In the genomic region with DNA sequence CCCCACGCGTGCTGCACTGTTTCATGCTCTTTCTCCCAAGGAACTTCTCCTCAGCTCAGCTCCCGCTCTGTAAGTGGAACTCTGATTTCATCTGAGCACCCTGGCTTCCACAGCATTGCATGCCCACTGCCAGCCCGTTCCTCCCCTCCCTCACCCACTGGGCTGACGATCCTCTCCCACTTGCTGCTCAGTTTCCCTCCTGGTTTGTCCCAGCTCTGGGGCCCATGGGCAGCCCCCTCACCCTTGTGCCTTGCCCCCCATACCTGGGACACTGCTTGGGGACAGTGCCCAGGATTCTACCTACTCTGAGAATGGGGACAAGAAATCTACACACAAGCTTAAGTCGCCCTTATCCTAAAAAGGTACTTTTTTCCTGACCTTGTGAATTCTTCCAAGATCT, we compare ENCODE assay signal across 28 cellular contexts.
"Had no signal": no experiment of that assay in that cellular context is flagged by ENCODE, and none has a peak within 500 bp of the region (broad histone marks: within the 10 kb centered on the region; RNA-seq: fewer than 3 reads in every experiment).

No MANE protein-coding gene starts in this region.

- H3K4me1 Mint-ChIP-seq: nephron; stimulated activated memory B cell treated with anti-CD40 and anti-IgM and Interleukin-4, amounts not matched to agents 10 μg/mL and 1 μg/mL and 100 μg/mL, for 72 hours had no signal

- H3K4me1 ChIP-seq: psoas muscle, right lobe of liver, sigmoid colon, suprapubic skin, testis, tibial artery, transverse colon, upper lobe of right lung, uterus had no signal

- H3K9me3 Mint-ChIP-seq: naive thymus-derived CD4-positive, alpha-beta T cell; natural killer cell; nephron; neural crest cell; stimulated activated memory B cell treated with anti-CD40 and anti-IgM and Interleukin-4, amounts not matched to agents 10 μg/mL and 1 μg/mL and 100 μg/mL, for 72 hours; stimulated activated naive CD8-positive, alpha-beta T cell treated with anti-CD3 and anti-CD28 coated beads, Interleukin-15, Interleukin-2, amounts not matched to agents 100 ng/mL and 50 ng/mL, for 24 hours; type B pancreatic cell had no signal

- H3K27me3 ChIP-seq: neutrophil, right lobe of liver, sigmoid colon, spleen, suprapubic skin, testis, tibial artery, transverse colon, upper lobe of right lung, uterus had no signal

- H3K9me3 ChIP-seq: neutrophil, ovary, psoas muscle, right lobe of liver, sigmoid colon, spleen, suprapubic skin, testis, tibial artery, transverse colon, upper lobe of right lung, uterus had no signal

- H3K4me3 Mint-ChIP-seq: naive thymus-derived CD4-positive, alpha-beta T cell; natural killer cell; nephron; neural crest cell; stimulated activated memory B cell treated with anti-CD40 and anti-IgM and Interleukin-4, amounts not matched to agents 10 μg/mL and 1 μg/mL and 100 μg/mL, for 72 hours; stimulated activated naive CD8-positive, alpha-beta T cell treated with anti-CD3 and anti-CD28 coated beads, Interleukin-15, Interleukin-2, amounts not matched to agents 100 ng/mL and 50 ng/mL, for 24 hours; type B pancreatic cell had no signal

- H3K27ac Mint-ChIP-seq: naive thymus-derived CD4-positive, alpha-beta T cell; natural killer cell; stimulated activated memory B cell treated with anti-CD40 and anti-IgM and Interleukin-4, amounts not matched to agents 10 μg/mL and 1 μg/mL and 100 μg/mL, for 72 hours; stimulated activated naive CD8-positive, alpha-beta T cell treated with anti-CD3 and anti-CD28 coated beads, Interleukin-15, Interleukin-2, amounts not matched to agents 100 ng/mL and 50 ng/mL, for 24 hours; type B pancreatic cell had no signal

- H3K4me3 ChIP-seq: ovary, psoas muscle, right lobe of liver, sigmoid colon, smooth muscle cell, spleen, suprapubic skin, testis, tibial artery, transverse colon, upper lobe of right lung, uterus had no signal

- ATAC-seq: naive thymus-derived CD4-positive, alpha-beta T cell; psoas muscle; right cardiac atrium; stimulated activated memory B cell treated with anti-CD40 and anti-IgM and Interleukin-4, amounts not matched to agents 10 μg/mL and 1 μg/mL and 100 μg/mL, for 72 hours had no signal

- H2AFZ ChIP-seq: parathyroid adenoma had no signal

- H3K9ac ChIP-seq: parathyroid adenoma had no signal

- H3K36me3 ChIP-seq: neutrophil, ovary, right lobe of liver, sigmoid colon, spleen, suprapubic skin, tibial artery, transverse colon, upper lobe of right lung, uterus had no signal

- H3K27ac ChIP-seq: neutrophil, ovary, parathyroid adenoma, psoas muscle, right lobe of liver, sigmoid colon, spleen, suprapubic skin, testis, tibial artery, transverse colon, upper lobe of right lung, uterus had no signal

- DNase-seq: naive thymus-derived CD4-positive, alpha-beta T cell; natural killer cell; ovary; psoas muscle; right cardiac atrium; right lobe of liver; sigmoid colon; spleen; stimulated activated CD4-positive, alpha-beta T cell treated with anti-CD3 and anti-CD28 coated beads, Interleukin-12 subunit alpha, Interleukin-12 subunit beta, amount 100 ng/mL, for 4 hours; stimulated activated CD4-positive, alpha-beta T cell treated with anti-CD3 and anti-CD28 coated beads, Interleukin-1b, Interleukin-23, amount 100 ng/mL, for 48 hours; stimulated activated CD4-positive, alpha-beta T cell treated with anti-CD3 and anti-CD28 coated beads, Interleukin-4, amount 100 ng/mL, for 1 hour; stimulated activated CD4-positive, alpha-beta T cell treated with anti-CD3 and anti-CD28 coated beads, Interleukin-4, amount 100 ng/mL, for 4 hours; stimulated activated CD8-positive, alpha-beta memory T cell treated with anti-CD3 and anti-CD28 coated beads, Interleukin-4, amount 100 ng/mL, for 48 hours; stimulated activated naive CD4-positive, alpha-beta T cell; testis; tibial artery; transverse colon; upper lobe of right lung; uterus had no signal

- H3K36me3 Mint-ChIP-seq: naive thymus-derived CD4-positive, alpha-beta T cell; natural killer cell; stimulated activated memory B cell treated with anti-CD40 and anti-IgM and Interleukin-4, amounts not matched to agents 10 μg/mL and 1 μg/mL and 100 μg/mL, for 72 hours; type B pancreatic cell had no signal

- H3K4me2 ChIP-seq: smooth muscle cell had no signal

- H3K79me2 ChIP-seq: parathyroid adenoma had no signal

- H3K27me3 Mint-ChIP-seq: stimulated activated naive CD8-positive, alpha-beta T cell treated with anti-CD3 and anti-CD28 coated beads, Interleukin-15, Interleukin-2, amounts not matched to agents 100 ng/mL and 50 ng/mL, for 24 hours had no signal
